33 cellular contexts compared by ENCODE assay signal in genomic region chr9:81616141-81616540, GRCh38.
"Had no signal": no experiment of that assay in that cellular context is flagged by ENCODE, and none has a peak within 500 bp of the region (broad histone marks: within the 10 kb centered on the region; RNA-seq: fewer than 3 reads in every experiment).

No MANE protein-coding gene starts in this region.

- H3K9ac ChIP-seq: KMS-11 had no signal

- H3K27ac ChIP-seq: KMS-11 had no signal

- H3K36me3 ChIP-seq: MG63 had no signal

- H3K9me3 ChIP-seq: MG63 had no signal

- DNase-seq: Karpas-422, Kasumi-1, KBM-7, KG1, MG63, MM.1S, NCI-H1048, NCI-H1092, NCI-H1092 treated with DMSO at 0.1 percent for 48 hours, NCI-H1105, NCI-H1105 treated with DMSO at 0.1 percent for 48 hours, NCI-H1417, NCI-H1417 treated with DMSO at 0.1 percent for 48 hours, NCI-H1436, NCI-H1436 treated with DMSO at 0.1 percent for 48 hours, NCI-H146, NCI-H1694, NCI-H1694 treated with DMSO at 0.1 percent for 48 hours, NCI-H187, NCI-H1930, NCI-H2029, NCI-H2029 treated with DMSO at 0.1 percent for 48 hours, NCI-H2081, NCI-H2081 treated with DMSO at 0.1 percent for 48 hours, NCI-H2107, NCI-H2171, NCI-H2171 treated with DMSO at 0.1 percent for 48 hours, NCI-H2227 treated with DMSO at 0.1 percent for 48 hours, NCI-H226, NCI-H345, NCI-H446, NCI-H446 treated with DMSO at 0.1 percent for 48 hours had no signal

- H3K4me2 ChIP-seq: KMS-11 had no signal

- H3K4me3 ChIP-seq: MG63 had no signal

- H3K27me3 ChIP-seq: MG63 had no signal
